ENCODE assay signal across 8 cellular contexts in genomic region chr2:199659207-199659606, GRCh38.
DNase-seq lines count a peak whose midpoint lies in the region; ATAC-seq, FAIRE-seq and TF ChIP-seq lines count a peak whose summit lies in the region.

No MANE protein-coding gene starts in this region.

- no peaks in the 10 kb centered on the region for H3K36me3 ChIP-seq in BJ (ENCODE audit: control insufficient read depth, insufficient read depth, low read length)
- no peaks in the 10 kb centered on the region for H3K36me3 ChIP-seq in right lobe of liver
- no peaks in the 10 kb centered on the region for H3K36me3 ChIP-seq in testis (ENCODE audit: low read depth, missing control alignments)
- no peaks in the 10 kb centered on the region for H3K36me3 ChIP-seq in small intestine (ENCODE audit: control insufficient read depth in 2 of 2, insufficient read depth in 2 of 2, low read length in 2 of 2)

- WGBS in right lobe of liver (ENCODE audit: insufficient coverage, low coverage, low lambda C conversion rate, missing lambda C conversion rate) = 7% methylated on average over 7 of the region's 39 CpGs
- WGBS in testis, 2 donors = 2 to 6% methylated on average over 7 to 39 of the region's 39 CpGs
- WGBS in small intestine, 3 donors = 4 to 12% (median 12%) methylated on average over 39 of the region's 39 CpGs

- DNase-seq in BJ (ENCODE audit: low read depth) (no peak), M059J (ENCODE audit: low read depth) (peak; percentile 39), coronary artery (ENCODE audit: low spot score) (no peak), right lobe of liver (peak; percentile 63 to 69 (median 65)), testis (peak; percentile 59), small intestine (no peak)

- ATAC-seq in right lobe of liver = peak; percentile 86 to 98 (median 90)
- no peak for ATAC-seq in GM21381 (IDR thresholded peaks at IDR 0.05; ENCODE audit: unreplicated experiment)
- ATAC-seq in HG02852 (IDR thresholded peaks at IDR 0.05; ENCODE audit: unreplicated experiment) = no peak

- no peak for TF ChIP-seq POLR2A in right lobe of liver (IDR thresholded peaks at IDR 0.05)
- TF ChIP-seq POLR2A in testis (IDR thresholded peaks at IDR 0.05) = no peak

- peak overlapping the region; percentile 33 for H3K4me3 ChIP-seq in BJ (ENCODE audit: low read depth, low read length)
- peak overlapping the region; percentile 67 for H3K4me3 ChIP-seq in coronary artery
- peak overlapping the region in 2 of 3 donors; percentile 35 to 56 for H3K4me3 ChIP-seq in right lobe of liver
- peak overlapping the region; percentile 18 to 41 for H3K4me3 ChIP-seq in testis
- peak overlapping the region in 1 of 2 donors; percentile 23 for H3K4me3 ChIP-seq in small intestine (ENCODE audit: low read depth in 1 of 2, low read length in 2 of 2)

- CTCF ChIA-PET in BJ (lab: Yijun Ruan, JAX) = no interaction called here

- H3K4me1 ChIP-seq in right lobe of liver = no peaks in the 10 kb centered on the region
- H3K4me1 ChIP-seq in testis = no peaks in the 10 kb centered on the region
- no peaks in the 10 kb centered on the region for H3K4me1 ChIP-seq in small intestine (ENCODE audit: control insufficient read depth in 2 of 2, insufficient read depth in 1 of 2, low read depth in 1 of 2, low read length in 1 of 2)

- H3K27me3 ChIP-seq in BJ (ENCODE audit: control insufficient read depth, insufficient read depth, low read length) (no peaks in the 10 kb centered on the region; the same call in 1 of the 2 replicates), right lobe of liver (no peaks in the 10 kb centered on the region), testis (no peaks in the 10 kb centered on the region), small intestine (ENCODE audit: control insufficient read depth in 2 of 2, insufficient read depth in 2 of 2, low read length in 2 of 2) (no peaks in the 10 kb centered on the region)

- POLR2A ChIA-PET in BJ (lab: Charles Lee) = no interaction called here

- intact Hi-C loops in right lobe of liver (cut with DNase I) = no loop called here
- intact Hi-C loops in testis (cut with DNase I; ENCODE audit: low total_unique reads) = no loop called here

- H3K9me3 ChIP-seq in right lobe of liver (no peaks in the 10 kb centered on the region), testis (no peaks in the 10 kb centered on the region), small intestine (ENCODE audit: control insufficient read depth, low read depth) (no peaks in the 10 kb centered on the region)

- no peak for FAIRE-seq in small intestine (lab: Jason Lieb, UNC)

- no peak overlapping the region for H3K27ac ChIP-seq in coronary artery
- no peak overlapping the region for H3K27ac ChIP-seq in right lobe of liver
- no peak overlapping the region for H3K27ac ChIP-seq in testis
- no peak overlapping the region for H3K27ac ChIP-seq in small intestine (ENCODE audit: low read depth in 1 of 2, low read length in 1 of 2)

- TF ChIP-seq CTCF in BJ (IDR thresholded peaks at IDR 0.05; ENCODE audit: insufficient read depth, low read depth, low read length) (no peak), coronary artery (IDR thresholded peaks at IDR 0.05) (no peak), right lobe of liver (IDR thresholded peaks at IDR 0.05) (no peak), testis (IDR thresholded peaks at IDR 0.05) (no peak)

Comparison
In these comparisons a context has a peak if more than half of its experiments do, and no peak if none do; other contexts are left out.
1. DNase-seq: peak in M059J (single experiment), right lobe of liver (3 of 3) and testis (single experiment); none in BJ (single experiment), coronary artery (single experiment) and small intestine (single experiment).
2. ATAC-seq: peak in right lobe of liver (4 of 4); none in GM21381 (single experiment) and HG02852 (single experiment).